In the genomic region with DNA sequence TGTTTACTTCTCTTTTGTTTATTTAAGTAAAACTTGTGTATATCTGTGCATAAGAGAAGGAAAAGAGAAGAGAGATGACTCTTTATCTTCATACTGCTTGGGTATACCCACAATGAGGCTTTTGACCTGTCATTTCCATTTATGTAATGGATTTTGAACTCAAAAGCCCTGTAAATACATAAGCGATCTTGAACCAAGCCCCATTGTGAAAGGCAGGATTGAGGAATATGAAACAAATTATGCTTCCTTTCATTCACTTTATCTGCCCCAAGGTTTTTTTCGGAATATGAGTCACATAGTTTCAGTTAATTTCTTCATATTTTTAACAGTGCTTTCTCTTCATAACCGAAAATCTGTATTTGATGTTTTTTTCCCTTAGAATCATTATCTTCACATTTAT, we compare ENCODE assay signal across 13 cellular contexts. TPM values are rescaled to one million over a fixed set of nuclear protein-coding genes. Genes with fewer than 3 reads are reported as not detected.
DNase-seq lines count a peak whose midpoint lies in the region; ATAC-seq, FAIRE-seq and TF ChIP-seq lines count a peak whose summit lies in the region.
"Had no signal": no experiment of that assay in that cellular context is flagged by ENCODE, and none has a peak within 500 bp of the region (broad histone marks: within the 10 kb centered on the region; RNA-seq: fewer than 3 reads in every experiment).

No MANE protein-coding gene starts in this region.

- no peak for TF ChIP-seq RAD21 in liver (IDR thresholded peaks at IDR 0.05)

- H3K9ac ChIP-seq in liver (ENCODE audit: low read depth in 1 of 2, low read length in 2 of 2) (no peak overlapping the region), kidney (ENCODE audit: low read length in 2 of 2) (no peak overlapping the region)

- peaks cover 14 to 51% of the 10 kb centered on the region in 2 donors for H3K36me3 Mint-ChIP-seq in activated naive CD4-positive, alpha-beta T cell treated with anti-CD3 and anti-CD28 coated beads, Interleukin-2, amount 50 U/mL, for 72 hours

- no peaks in the 10 kb centered on the region for H3K36me3 ChIP-seq in breast epithelium
- H3K36me3 ChIP-seq in liver (ENCODE audit: control insufficient read depth in 4 of 4, insufficient read depth in 3 of 4, low read depth in 1 of 4, low read length in 3 of 4): peaks cover 0 to 4% (median 1%) of the 10 kb centered on the region in 4 donors
- H3K36me3 ChIP-seq in uterus: no peaks in the 10 kb centered on the region
- peaks cover 0 to 2% of the 10 kb centered on the region in 2 donors for H3K36me3 ChIP-seq in kidney (ENCODE audit: control insufficient read depth in 1 of 2, insufficient read depth in 2 of 2, low read length in 2 of 2)

- peaks cover 0 to 4% of the 10 kb centered on the region in 2 donors for H3K9me3 Mint-ChIP-seq in activated naive CD4-positive, alpha-beta T cell treated with anti-CD3 and anti-CD28 coated beads, Interleukin-2, amount 50 U/mL, for 72 hours

- 47% methylated on average over 3 of the region's 3 CpGs for whole genome bisulfite sequencing in liver

- FAIRE-seq in kidney (lab: Jason Lieb, UNC): no peak
- FAIRE-seq: GM18507 had no signal

- H3K27ac ChIP-seq in breast epithelium (peak overlapping the region; percentile 48 to 56), liver (ENCODE audit: low read depth in 1 of 2, low read length in 2 of 2) (peak overlapping the region in 1 of 2 donors; percentile 45), uterus (peak overlapping the region; percentile 12 to 68), kidney (ENCODE audit: low read depth in 2 of 2, low read length in 2 of 2) (peak overlapping the region in 1 of 2 donors; percentile 9)

- peak; percentile 50 for ATAC-seq in activated naive CD4-positive, alpha-beta T cell treated with anti-CD3 and anti-CD28 coated beads, Interleukin-2, amount 50 U/mL, for 72 hours

- peaks cover 0 to 3% of the 10 kb centered on the region in 2 donors for H3K4me1 ChIP-seq in breast epithelium
- peaks cover 11 to 39% (median 24%) of the 10 kb centered on the region in 4 donors for H3K4me1 ChIP-seq in liver (ENCODE audit: control insufficient read depth in 4 of 4, insufficient read depth in 4 of 4, low read length in 3 of 4)
- peaks cover 0 to 4% of the 10 kb centered on the region in 2 donors for H3K4me1 ChIP-seq in uterus
- peaks cover 6 to 15% of the 10 kb centered on the region in 2 donors for H3K4me1 ChIP-seq in kidney (ENCODE audit: control insufficient read depth in 1 of 2, insufficient read depth in 1 of 2, low read depth in 1 of 2, low read length in 2 of 2)

- no peaks in the 10 kb centered on the region for H3K27me3 ChIP-seq in breast epithelium
- H3K27me3 ChIP-seq in liver (ENCODE audit: control insufficient read depth in 4 of 4, insufficient read depth in 4 of 4, low read length in 3 of 4): no peaks in the 10 kb centered on the region
- H3K27me3 ChIP-seq in uterus: no peaks in the 10 kb centered on the region

- in situ Hi-C loops in KBM-7 (cut with MboI; ENCODE audit: low pct_unique_long_range_greater_than_20kb, low sequenced_read_pairs): no loop called here

- no peak for DNase-seq in activated naive CD4-positive, alpha-beta T cell treated with anti-CD3 and anti-CD28 coated beads, Interleukin-2, amount 50 U/mL, for 72 hours (ENCODE audit: low spot score in 2 of 2)
- DNase-seq in activated naive CD4-positive, alpha-beta T cell (lab: John Stamatoyannopoulos, UW): no peak
- no peak for DNase-seq in breast epithelium (ENCODE audit: low spot score in 2 of 2)
- no peak for DNase-seq in uterus
- DNase-seq in KBM-7: no peak
- DNase-seq in inferior parietal cortex (ENCODE audit: extremely low spot score): no peak
- DNase-seq in kidney: no peak
- DNase-seq: activated naive CD4-positive, alpha-beta T cell treated with anti-CD3 and anti-CD28 coated beads, Interleukin-2, amount 10 ng/mL, durations not matched to agents 7 days and 5 days; islet precursor cell; Karpas-422; SHP77 had no signal

- H3K9me3 ChIP-seq in breast epithelium (no peaks in the 10 kb centered on the region), liver (ENCODE audit: control insufficient read depth in 4 of 4, low read length in 3 of 4) (no peaks in the 10 kb centered on the region), uterus (no peaks in the 10 kb centered on the region), kidney (ENCODE audit: control insufficient read depth in 1 of 2, low read length in 2 of 2) (peaks cover 0 to 3% of the 10 kb centered on the region in 2 donors)

- no peak overlapping the region for H3K27ac Mint-ChIP-seq in activated naive CD4-positive, alpha-beta T cell treated with anti-CD3 and anti-CD28 coated beads, Interleukin-2, amount 50 U/mL, for 72 hours
- H3K27ac Mint-ChIP-seq: activated naive CD4-positive, alpha-beta T cell treated with anti-CD3 and anti-CD28 coated beads, Interleukin-2, amount 10 ng/mL, durations not matched to agents 7 days and 5 days had no signal

- intact Hi-C loops in breast epithelium (cut with DNase I; ENCODE audit: low total_unique reads) (no loop called here), uterus (cut with DNase I; ENCODE audit: low total_unique reads) (no loop called here), kidney (cut with DNase I) (no loop called here)

- no peak for TF ChIP-seq POLR2A in breast epithelium (IDR thresholded peaks at IDR 0.05)
- no peak for TF ChIP-seq POLR2A in uterus (IDR thresholded peaks at IDR 0.05)

- H3K4me3 ChIP-seq in breast epithelium (no peak overlapping the region), liver (ENCODE audit: low read depth in 1 of 3, low read length in 3 of 3) (no peak overlapping the region), uterus (no peak overlapping the region), kidney (ENCODE audit: low read length in 2 of 2) (no peak overlapping the region)

- TF ChIP-seq CTCF in breast epithelium (IDR thresholded peaks at IDR 0.05): no peak
- TF ChIP-seq CTCF in liver (IDR thresholded peaks at IDR 0.05; ENCODE audit: low read depth, low read length, missing input control): no peak
- no peak for TF ChIP-seq CTCF in uterus (IDR thresholded peaks at IDR 0.05)
- no peak for TF ChIP-seq CTCF in kidney (IDR thresholded peaks at IDR 0.05; ENCODE audit: borderline replicate concordance, extremely low read depth, insufficient read depth)

TF ChIP-seq in liver, 16 proteins besides CTCF, POLR2A, EP300 and RAD21:
- TF ChIP-seq, protein P1, sequence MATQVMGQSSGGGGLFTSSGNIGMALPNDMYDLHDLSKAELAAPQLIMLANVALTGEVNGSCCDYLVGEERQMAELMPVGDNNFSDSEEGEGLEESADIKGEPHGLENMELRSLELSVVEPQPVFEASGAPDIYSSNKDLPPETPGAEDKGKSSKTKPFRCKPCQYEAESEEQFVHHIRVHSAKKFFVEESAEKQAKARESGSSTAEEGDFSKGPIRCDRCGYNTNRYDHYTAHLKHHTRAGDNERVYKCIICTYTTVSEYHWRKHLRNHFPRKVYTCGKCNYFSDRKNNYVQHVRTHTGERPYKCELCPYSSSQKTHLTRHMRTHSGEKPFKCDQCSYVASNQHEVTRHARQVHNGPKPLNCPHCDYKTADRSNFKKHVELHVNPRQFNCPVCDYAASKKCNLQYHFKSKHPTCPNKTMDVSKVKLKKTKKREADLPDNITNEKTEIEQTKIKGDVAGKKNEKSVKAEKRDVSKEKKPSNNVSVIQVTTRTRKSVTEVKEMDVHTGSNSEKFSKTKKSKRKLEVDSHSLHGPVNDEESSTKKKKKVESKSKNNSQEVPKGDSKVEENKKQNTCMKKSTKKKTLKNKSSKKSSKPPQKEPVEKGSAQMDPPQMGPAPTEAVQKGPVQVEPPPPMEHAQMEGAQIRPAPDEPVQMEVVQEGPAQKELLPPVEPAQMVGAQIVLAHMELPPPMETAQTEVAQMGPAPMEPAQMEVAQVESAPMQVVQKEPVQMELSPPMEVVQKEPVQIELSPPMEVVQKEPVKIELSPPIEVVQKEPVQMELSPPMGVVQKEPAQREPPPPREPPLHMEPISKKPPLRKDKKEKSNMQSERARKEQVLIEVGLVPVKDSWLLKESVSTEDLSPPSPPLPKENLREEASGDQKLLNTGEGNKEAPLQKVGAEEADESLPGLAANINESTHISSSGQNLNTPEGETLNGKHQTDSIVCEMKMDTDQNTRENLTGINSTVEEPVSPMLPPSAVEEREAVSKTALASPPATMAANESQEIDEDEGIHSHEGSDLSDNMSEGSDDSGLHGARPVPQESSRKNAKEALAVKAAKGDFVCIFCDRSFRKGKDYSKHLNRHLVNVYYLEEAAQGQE (IDR thresholded peaks at IDR 0.05): no peak
- TF ChIP-seq FOXA2 (IDR thresholded peaks at IDR 0.05): no peak
- TF ChIP-seq RXRA (IDR thresholded peaks at IDR 0.05): peak; percentile 16 to 39
- no peak for TF ChIP-seq SP1 (IDR thresholded peaks at IDR 0.05)
- TF ChIP-seq TAF1 (conservative IDR thresholded peaks at IDR 0.05): no peak
- TF ChIP-seq NR2F2 (IDR thresholded peaks at IDR 0.05): peak; percentile 10
- TF ChIP-seq, protein P2, sequence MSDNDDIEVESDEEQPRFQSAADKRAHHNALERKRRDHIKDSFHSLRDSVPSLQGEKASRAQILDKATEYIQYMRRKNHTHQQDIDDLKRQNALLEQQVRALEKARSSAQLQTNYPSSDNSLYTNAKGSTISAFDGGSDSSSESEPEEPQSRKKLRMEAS (IDR thresholded peaks at IDR 0.05): no peak
- peak in 1 of 2 donors; percentile 14 for TF ChIP-seq HNF4A (conservative IDR thresholded peaks at IDR 0.05)
- no peak for TF ChIP-seq HNF4G (IDR thresholded peaks at IDR 0.05)
- peak in 1 of 2 donors; percentile 39 for TF ChIP-seq JUND (IDR thresholded peaks at IDR 0.05)
- no peak for TF ChIP-seq GABPA (IDR thresholded peaks at IDR 0.05 in 1 of 2, conservative IDR thresholded peaks at IDR 0.05 in 1 of 2)

RNA-seq across cellular contexts. Expression of a gene that starts 21.4 kb away (rescaled TPM):
- total RNA-seq in activated naive CD4-positive, alpha-beta T cell treated with anti-CD3 and anti-CD28 coated beads, Interleukin-2, amount 50 U/mL, for 72 hours: 10 to 100 TPM; 27.2 to 40.7 TPM
- total RNA-seq in breast epithelium (10 to 100 TPM; 25.9 to 30.9 (median 26.4) TPM), liver (10 to 100 TPM; 12.7 to 36.3 TPM), uterus (10 to 100 TPM; 19.7 to 31.0 (median 29.2) TPM), kidney (24.1 TPM)
- polyA plus RNA-seq in liver (10 to 100 TPM in 1 of 2 donors, 1 to 10 TPM in 1; 6.1 to 11.6 TPM), kidney (ENCODE audit: insufficient read depth, low read depth, low replicate concordance) (5.6 TPM)

RNA-seq across cellular contexts. Expression of a gene that starts 21.5 kb away (rescaled TPM):
- total RNA-seq in activated naive CD4-positive, alpha-beta T cell treated with anti-CD3 and anti-CD28 coated beads, Interleukin-2, amount 50 U/mL, for 72 hours: 10 to 100 TPM; 11.9 to 17.6 TPM
- total RNA-seq in breast epithelium (10 to 100 TPM in 2 of 3 donors, 1 to 10 TPM in 1; 9.0 to 15.5 (median 13.4) TPM), liver (10 to 100 TPM; 15.0 to 26.4 TPM), uterus (10 to 100 TPM in 1 of 4 donors, 1 to 10 TPM in 3; 3.5 to 25.0 (median 8.8) TPM), kidney (10.8 TPM)
- polyA plus RNA-seq in liver (10 to 100 TPM; 21.9 to 25.2 TPM), kidney (ENCODE audit: insufficient read depth, low read depth, low replicate concordance) (14.7 TPM)
